ENCODE assay signal across 8 cellular contexts in genomic region chr5:80407735-80408474, GRCh38. TPM values are rescaled to one million over a fixed set of nuclear protein-coding genes. Genes with fewer than 3 reads are reported as not detected.
DNase-seq lines count a peak whose midpoint lies in the region; ATAC-seq and TF ChIP-seq lines count a peak whose summit lies in the region.

Gene ZFYVE16 (plus strand): TSS chr5:80408064. CDS start chr5:80434148, 26,084 bp downstream.

- 0% methylated on average over 54 to 64 of the region's 64 CpGs for WGBS in aorta, 2 donors

- H3K27me3 ChIP-seq in rectal smooth muscle tissue (ENCODE audit: control insufficient read depth, insufficient read depth, low read length) (no peaks in the 10 kb centered on the region), aorta (ENCODE audit: control insufficient read depth in 1 of 2, insufficient read depth in 2 of 2, low read length in 1 of 2) (no peaks in the 10 kb centered on the region)

- ATAC-seq in GM18505 (IDR thresholded peaks at IDR 0.05; ENCODE audit: unreplicated experiment) (peak; percentile 89), HG02973 (IDR thresholded peaks at IDR 0.05; ENCODE audit: unreplicated experiment) (peak; percentile 83), aorta (ENCODE audit: low FRiP score) (peak; percentile 99)

- in situ Hi-C loops in astrocyte of the cerebellum (cut with HindIII; ENCODE audit: low sequenced_read_pairs): no loop called here

- peak; percentile 44 for TF ChIP-seq CTCF in astrocyte of the cerebellum (IDR thresholded peaks at IDR 0.05; ENCODE audit: low read depth, low read length, missing control alignments)

- no peaks in the 10 kb centered on the region for H3K9me3 ChIP-seq in aorta (ENCODE audit: control insufficient read depth, low read length)

- H3K36me3 ChIP-seq in rectal smooth muscle tissue (ENCODE audit: control insufficient read depth, insufficient read depth, low read length) (no peaks in the 10 kb centered on the region), aorta (ENCODE audit: control insufficient read depth in 1 of 2, insufficient read depth in 2 of 2, low read length in 1 of 2) (no peaks in the 10 kb centered on the region)

- peak; percentile 88 to 89 for DNase-seq in NCI-H1930 (lab: John Stamatoyannopoulos, UW)
- DNase-seq in T-helper 22 cell (ENCODE audit: low read depth): peak; percentile 91
- DNase-seq in astrocyte of the cerebellum (ENCODE audit: low read depth): peak; percentile 91
- DNase-seq in hepatic stellate cell (ENCODE audit: low spot score): peak; percentile 96
- peak; percentile 99 to 100 for DNase-seq in aorta

- H3K27ac ChIP-seq in rectal smooth muscle tissue (ENCODE audit: low read depth, low read length) (peak within 1 kb of the TSS; percentile 99), aorta (ENCODE audit: low read depth in 1 of 2, low read length in 2 of 2) (peak within 1 kb of the TSS; percentile 77 to 95)

- H3K4me3 ChIP-seq in astrocyte of the cerebellum (ENCODE audit: low read depth, low read length) (peak within 1 kb of the TSS; percentile 96), rectal smooth muscle tissue (ENCODE audit: low read length) (peak within 1 kb of the TSS; percentile 96), aorta (ENCODE audit: low read length in 2 of 2) (peak within 1 kb of the TSS; percentile 73 to 76)

- peak within 1 kb of the TSS; percentile 88 for H3K9ac ChIP-seq in rectal smooth muscle tissue (ENCODE audit: low read length)

- H3K4me1 ChIP-seq in rectal smooth muscle tissue (ENCODE audit: control insufficient read depth, insufficient read depth, low read length): peaks cover 6% of the 10 kb centered on the region
- no peaks in the 10 kb centered on the region for H3K4me1 ChIP-seq in aorta (ENCODE audit: control insufficient read depth in 1 of 2, insufficient read depth in 2 of 2, low read length in 2 of 2)

- intact Hi-C loops in aorta (cut with DNase I): loop anchor here in 1 of 2 donors (1.0 to 5.0 kb wide), 3 partner anchors 80 to 249 kb away; partner anchors contain the start of genes FAM151B and SERINC5

- TF ChIP-seq POLR2A in GM18505 (IDR thresholded peaks at IDR 0.05; ENCODE audit: borderline replicate concordance, extremely low read depth, insufficient read depth, insufficient read length): peak; percentile 88

RNA-seq across cellular contexts. Expression of gene ZFYVE16, which starts in this region (rescaled TPM):
- total RNA-seq in aorta: 10 to 100 TPM; 43.3 to 57.6 TPM
- polyA plus RNA-seq in aorta: 10 to 100 TPM in 1 of 2 donors, 1 to 10 TPM in 1; 8.1 to 14.6 TPM

Comparison
In these comparisons a context has a peak if more than half of its experiments do, and no peak if none do; other contexts are left out.
1. Peak in every context shown above with its lines: DNase-seq, ATAC-seq, H3K4me3 ChIP-seq and H3K27ac ChIP-seq.